Comparison of ENCODE assay signal across 18 cellular contexts in genomic region chr6:143034689-143035334, GRCh38. TPM values are rescaled to one million over a fixed set of nuclear protein-coding genes. Genes with fewer than 3 reads are reported as not detected.
DNase-seq lines count a peak whose midpoint lies in the region; ATAC-seq, FAIRE-seq and TF ChIP-seq lines count a peak whose summit lies in the region.
"Had no signal": no experiment of that assay in that cellular context is flagged by ENCODE, and none has a peak within 500 bp of the region (broad histone marks: within the 10 kb centered on the region; RNA-seq: fewer than 3 reads in every experiment).

No MANE protein-coding gene starts in this region.

- TF ChIP-seq POLR2A in HepG2 (IDR thresholded peaks at IDR 0.05; ENCODE audit: insufficient read depth in 1 of 2, low read depth in 2 of 2, low read length in 2 of 2) (no peak), right lobe of liver (IDR thresholded peaks at IDR 0.05) (no peak), K562 (conservative IDR thresholded peaks at IDR 0.05) (no peak)

- H3K9me3 ChIP-seq in HepG2 (ENCODE audit: low read length), result peaks cover 41% of the 10 kb centered on the region
- H3K9me3 ChIP-seq in right lobe of liver, result no peaks in the 10 kb centered on the region
- no peaks in the 10 kb centered on the region for H3K9me3 ChIP-seq in K562 (replicated peaks; ENCODE audit: control insufficient read depth, insufficient read depth, low read depth, low read length)
- H3K9me3 ChIP-seq in upper lobe of right lung, result no peaks in the 10 kb centered on the region

- TF ChIP-seq CTCF in HepG2 (CRISPR knock-in tag; IDR thresholded peaks at IDR 0.05) (no peak), right lobe of liver (IDR thresholded peaks at IDR 0.05) (no peak), K562 (IDR thresholded peaks at IDR 0.05 in 2 of 3, conservative IDR thresholded peaks at IDR 0.05 in 1 of 3; ENCODE audit: insufficient read depth in 2 of 3, low read depth in 1 of 3, low read length in 3 of 3) (no peak), upper lobe of right lung (IDR thresholded peaks at IDR 0.05) (no peak)

- H3K4me3 ChIP-seq in HepG2 (replicated peaks in 1 of 3; ENCODE audit: insufficient read depth in 1 of 3, low read depth in 2 of 3, low read length in 3 of 3) (no peak overlapping the region), right lobe of liver (no peak overlapping the region), K562 (no peak overlapping the region), upper lobe of right lung (no peak overlapping the region)
- H3K4me3 ChIP-seq: lung had no signal

- H3K4me1 ChIP-seq in HepG2 (ENCODE audit: insufficient read depth, low read length) (no peaks in the 10 kb centered on the region), right lobe of liver (no peaks in the 10 kb centered on the region), K562 (replicated peaks in 1 of 2; ENCODE audit: control insufficient read depth in 2 of 2, insufficient read depth in 2 of 2, low read length in 2 of 2) (peaks cover 9 to 11% of the 10 kb centered on the region in 2 experiments; a peak in 4 of 5 replicates), upper lobe of right lung (no peaks in the 10 kb centered on the region)
- H3K4me1 ChIP-seq: parathyroid adenoma had no signal

- no peak for FAIRE-seq in HepG2 (lab: Jason Lieb, UNC)
- FAIRE-seq in K562 (lab: Jason Lieb, UNC), result peak; percentile 79

- H3K79me2 ChIP-seq in HepG2 (ENCODE audit: insufficient read depth, low read length), result no peaks in the 10 kb centered on the region
- H3K79me2 ChIP-seq in K562 (ENCODE audit: control insufficient read depth, insufficient read depth, low read length), result no peaks in the 10 kb centered on the region
- H3K79me2 ChIP-seq: parathyroid adenoma had no signal

- BruUV-seq in HepG2 (replicated peaks; lab: Mats Ljungman, UMichigan) (no TSS peak), K562 (replicated peaks; lab: Mats Ljungman, UMichigan) (no TSS peak)

- H3K9ac ChIP-seq in HepG2 (ENCODE audit: insufficient read depth, low read depth, low read length), result no peak overlapping the region
- H3K9ac ChIP-seq in K562 (ENCODE audit: insufficient read depth in 1 of 2, low read depth in 2 of 2, low read length in 2 of 2), result peak overlapping the region; percentile 45 to 51; a peak in 2 of 4 replicates
- H3K9ac ChIP-seq: parathyroid adenoma had no signal

- CTCF ChIA-PET in HepG2 (lab: Yijun Ruan, JAX; ENCODE audit: low intra/inter-chr PET ratio, low total read pairs) (no interaction called here), K562 (lab: Yijun Ruan, JAX; ENCODE audit: low intra/inter-chr PET ratio) (no interaction called here)

- no peaks in the 10 kb centered on the region for H4K20me1 ChIP-seq in HepG2 (ENCODE audit: insufficient read depth, low read length)
- no peaks in the 10 kb centered on the region for H4K20me1 ChIP-seq in K562 (replicated peaks; ENCODE audit: control insufficient read depth, insufficient read depth, low read length)

- no peak overlapping the region for H2AFZ ChIP-seq in HepG2 (ENCODE audit: low read length)
- H2AFZ ChIP-seq in K562 (ENCODE audit: low read depth, low read length), result peak overlapping the region; percentile 98
- H2AFZ ChIP-seq: parathyroid adenoma had no signal

- TF ChIP-seq EP300 in HepG2 (IDR thresholded peaks at IDR 0.05; ENCODE audit: low read depth in 2 of 2, low read length in 2 of 2) (no peak), HepG2 (CRISPR knock-in tag; IDR thresholded peaks at IDR 0.05; ENCODE audit: borderline replicate concordance) (no peak), K562 (IDR thresholded peaks at IDR 0.05; ENCODE audit: low read length) (peak; percentile 30; the same call in 1 of the 2 replicates)

- ATAC-seq in HepG2 (peak; percentile 41; the same call in 1 of the 3 replicates), right lobe of liver (no peak), K562 (peak; percentile 98), upper lobe of right lung (peak; percentile 71), GM21825 (IDR thresholded peaks at IDR 0.05; ENCODE audit: unreplicated experiment) (no peak)
- ATAC-seq: naive thymus-derived CD4-positive, alpha-beta T cell had no signal

- no peak overlapping the region for H3K27ac ChIP-seq in HepG2 (ENCODE audit: extremely low read length, insufficient read depth, low read length)
- no peak overlapping the region for H3K27ac ChIP-seq in right lobe of liver
- peak overlapping the region; percentile 48; the same call in 2 of the 3 replicates for H3K27ac ChIP-seq in K562 (ENCODE audit: extremely low read depth, low read depth, low read length)
- no peak overlapping the region for H3K27ac ChIP-seq in upper lobe of right lung
- H3K27ac ChIP-seq: parathyroid adenoma, WERI-Rb-1 had no signal

- POLR2A ChIA-PET in HepG2 (lab: Yijun Ruan, JAX) (no interaction called here), K562 (lab: Yijun Ruan, JAX) (interaction anchor here (0.6 to 1.2 kb wide), 3 partner anchors 9 to 212 kb away, joined by 3 to 8 read pairs (median 3); no protein-coding TSS in a partner anchor)

- H3K27me3 ChIP-seq in HepG2 (ENCODE audit: control insufficient read depth in 1 of 2, insufficient read depth in 2 of 2, low read length in 2 of 2) (no peaks in the 10 kb centered on the region), right lobe of liver (no peaks in the 10 kb centered on the region), K562 (ENCODE audit: control insufficient read depth in 2 of 2, insufficient read depth in 2 of 2, low read length in 2 of 2) (no peaks in the 10 kb centered on the region), upper lobe of right lung (no peaks in the 10 kb centered on the region)

- DNase-seq in HepG2 (ENCODE audit: low spot score) (peak; percentile 53), right lobe of liver (no peak), NCI-H510A (lab: John Stamatoyannopoulos, UW) (peak; percentile 15), K562 (ENCODE audit: extremely low read depth in 1 of 4, low spot score in 3 of 4) (peak in 2 of 4 experiments; percentile 52 to 82), upper lobe of right lung (peak; percentile 65), amygdala (lab: John Stamatoyannopoulos, UW) (no peak), NCI-H446 treated with DMSO at 0.1 percent for 48 hours (lab: John Stamatoyannopoulos, UW) (no peak)
- DNase-seq: effector CD4-positive, alpha-beta T cell; Kasumi-1; naive thymus-derived CD4-positive, alpha-beta T cell; NCI-H524 treated with DMSO at 0.1 percent for 48 hours; stimulated activated CD4-positive, alpha-beta T cell treated with anti-CD3 and anti-CD28 coated beads, Interleukin-4, amount 100 ng/mL, for 4 hours; stimulated activated CD8-positive, alpha-beta memory T cell treated with anti-CD3 and anti-CD28 coated beads, Interleukin-4, amount 100 ng/mL, for 48 hours; substantia nigra; WERI-Rb-1 had no signal

- H3K36me3 ChIP-seq in HepG2 (replicated peaks in 1 of 2; ENCODE audit: control insufficient read depth in 1 of 2, insufficient read depth in 2 of 2, low read length in 2 of 2), result no peaks in the 10 kb centered on the region; a peak in 1 of 5 replicates
- H3K36me3 ChIP-seq in right lobe of liver, result no peaks in the 10 kb centered on the region
- no peaks in the 10 kb centered on the region for H3K36me3 ChIP-seq in K562 (ENCODE audit: control insufficient read depth, insufficient read depth, low read length)
- H3K36me3 ChIP-seq in upper lobe of right lung, result no peaks in the 10 kb centered on the region
- H3K36me3 ChIP-seq: WERI-Rb-1 had no signal

- in situ Hi-C loops in HepG2 (cut with HindIII; ENCODE audit: extremely low pct_ligation_motif_present, low pct_unique_long_range_greater_than_20kb) (no loop called here), K562 (cut with MboI) (no loop called here)

- no peaks in the 10 kb centered on the region for H3K9me1 ChIP-seq in K562 (ENCODE audit: control insufficient read depth, insufficient read depth, low read length)

- 31% methylated on average over 8 of the region's 9 CpGs for WGBS in HepG2 (ENCODE audit: low lambda C conversion rate)
- 68% methylated on average over 2 of the region's 9 CpGs for WGBS in right lobe of liver (ENCODE audit: insufficient coverage, low coverage, low lambda C conversion rate, missing lambda C conversion rate)
- WGBS in K562 (ENCODE audit: insufficient coverage, low coverage, missing lambda C conversion rate), result 10% methylated on average over 9 of the region's 9 CpGs

- intact Hi-C loops in HepG2 (cut with micrococcal nuclease; ENCODE audit: unreplicated experiment) (no loop called here), right lobe of liver (cut with DNase I) (no loop called here), K562 (cut with micrococcal nuclease) (no loop called here), upper lobe of right lung (cut with DNase I) (no loop called here)

- H3K4me2 ChIP-seq in HepG2 (ENCODE audit: low read depth, low read length) (no peak overlapping the region), K562 (ENCODE audit: insufficient read depth, low read length) (peak overlapping the region; percentile 71)

- TF ChIP-seq RAD21 in HepG2 (CRISPR knock-in tag; IDR thresholded peaks at IDR 0.05) (no peak), K562 (CRISPR knock-in tag; conservative IDR thresholded peaks at IDR 0.05 in 1 of 2, IDR thresholded peaks at IDR 0.05 in 1 of 2) (no peak)

RNA-seq across cellular contexts. Expression of gene AIG1, which starts 25.9 kb away (rescaled TPM):
- total RNA-seq in HepG2 (2016; rRNA removed; fragmentation: Illumina TruSeq; extraction: Trizol) (92.2 and 115 TPM in 2 replicates), right lobe of liver (100 to 1,000 TPM in 5 of 6 experiments, 10 to 100 TPM in 1; 81.4 to 151 (median 111) TPM), K562 (2014; rRNA removed) (74.8 and 75.7 TPM in 2 replicates), K562 (2014; rRNA removed; fragmentation: Illumina TruSeq; extraction: Trizol) (116 and 118 TPM in 2 replicates), K562 (2015; rRNA removed; fragmentation: Illumina TruSeq; extraction: Trizol) (127 and 134 TPM in 2 replicates), K562 (2021) (85.2 and 89.8 TPM in 2 replicates), upper lobe of right lung (26.8 TPM)
- total RNA-seq in HepG2 (2016; cell fraction: cytosol; rRNA removed; fragmentation: Illumina TruSeq; extraction: Trizol; ENCODE audit: low read depth), result 69.0 and 78.3 TPM in 2 replicates
- total RNA-seq in HepG2 (2016; cell fraction: insoluble cytoplasmic fraction; rRNA removed; fragmentation: Illumina TruSeq; extraction: Trizol), result 86.4 and 118 TPM in 2 replicates
- 94.9 and 96.7 TPM in 2 replicates for total RNA-seq in HepG2 (2016; cell fraction: membrane; rRNA removed; fragmentation: Illumina TruSeq; extraction: Trizol)
- 108 and 110 TPM in 2 replicates for total RNA-seq in HepG2 (2016; cell fraction: nucleus; rRNA removed; fragmentation: Illumina TruSeq; extraction: Trizol)
- polyA plus RNA-seq in HepG2 (2011; rRNA removed) (180 and 197 TPM in 2 replicates), K562 (2011; rRNA removed) (279 and 333 TPM in 2 replicates), K562 (2014; fragmentation: Illumina TruSeq; extraction: Trizol) (95.2 and 110 TPM in 2 replicates), K562 (2014; fragmentation: Nextera tagmentation; extraction: Ambion mirVana) (100 to 1,000 TPM; 129 to 169 TPM), K562 (2014; rRNA removed) (127 and 157 TPM in 2 replicates)
- 168 and 200 TPM in 2 replicates for polyA plus RNA-seq in HepG2 (2011; cell fraction: cytosol; rRNA removed)
- polyA plus RNA-seq in HepG2 (2011; cell fraction: nucleus; rRNA removed), result 65.3 and 74.7 TPM in 2 replicates
- 127 and 143 TPM in 2 replicates for polyA plus RNA-seq in HepG2 (2012)
- polyA plus RNA-seq in HepG2 (2016; cell fraction: cytosol; fragmentation: Illumina TruSeq; extraction: Trizol; ENCODE audit: low read depth), result 95.4 and 123 TPM in 2 replicates
- 91.2 and 101 TPM in 2 replicates for polyA plus RNA-seq in HepG2 (2016; cell fraction: insoluble cytoplasmic fraction; fragmentation: Illumina TruSeq; extraction: Trizol; ENCODE audit: low read depth)
- polyA plus RNA-seq in HepG2 (2016; cell fraction: membrane; fragmentation: Illumina TruSeq; extraction: Trizol; ENCODE audit: low read depth), result 103 and 106 TPM in 2 replicates
- 141 and 147 TPM in 2 replicates for polyA plus RNA-seq in HepG2 (2016; cell fraction: nucleus; fragmentation: Illumina TruSeq; extraction: Trizol; ENCODE audit: insufficient read depth, low read depth)
- polyA minus RNA-seq in HepG2 (2011; rRNA and poly(A)+ RNA removed; ENCODE audit: low replicate concordance), result 20.3 and 109 TPM in 2 replicates
- polyA minus RNA-seq in HepG2 (2011; cell fraction: cytosol; rRNA and poly(A)+ RNA removed), result 67.3 and 76.3 TPM in 2 replicates
- polyA minus RNA-seq in HepG2 (2011; cell fraction: nucleus; rRNA and poly(A)+ RNA removed), result 156 and 160 TPM in 2 replicates
- total RNA-seq in K562 (2011; cell fraction: chromatin; rRNA removed; ENCODE audit: low replicate concordance), result 161 and 345 TPM in 2 replicates
- total RNA-seq in K562 (2011; cell fraction: nucleolus; rRNA removed), result 110 and 115 TPM in 2 replicates
- total RNA-seq in K562 (2011; cell fraction: nucleoplasm; rRNA removed), result 203 and 359 TPM in 2 replicates
- 118 and 187 TPM in 2 replicates for polyA plus RNA-seq in K562 (2011; cell fraction: cytosol; rRNA removed)
- 379 TPM in 2 replicates for polyA plus RNA-seq in K562 (2011; cell fraction: nucleus; rRNA removed)
- 94.1 and 189 TPM in 2 replicates for polyA plus RNA-seq in K562 (2012)
- polyA minus RNA-seq in K562 (2011; rRNA and poly(A)+ RNA removed), result 131 and 152 TPM in 2 replicates
- 54.3 and 60.9 TPM in 2 replicates for polyA minus RNA-seq in K562 (2011; cell fraction: cytosol; rRNA and poly(A)+ RNA removed)
- polyA minus RNA-seq in K562 (2011; cell fraction: nucleus; rRNA and poly(A)+ RNA removed), result 204 and 231 TPM in 2 replicates

Comparison
In these comparisons a context has a peak if more than half of its experiments do, and no peak if none do; other contexts are left out.
1. ATAC-seq: peak in HepG2 (single experiment), K562 (single experiment) and upper lobe of right lung (single experiment); none in right lobe of liver (0 of 4) and GM21825 (single experiment).
2. DNase-seq: peak in HepG2 (single experiment), NCI-H510A (single experiment) and upper lobe of right lung (single experiment); none in right lobe of liver (0 of 3), amygdala (0 of 56) and NCI-H446 treated with DMSO at 0.1 percent for 48 hours (single experiment).
3. Of the 241 proteins assayed by ChIP-seq in both HepG2 and K562: peak only in HepG2: POLR2G; only in K562: CREM, DPF2, EP300, FOXA3, FOXP1, KLF16 and 11 more; in both: none; in neither: 219; mixed calls (peak in some experiments, not most) for 4.